ENCODE assay signal across 13 cellular contexts in the genomic region with DNA sequence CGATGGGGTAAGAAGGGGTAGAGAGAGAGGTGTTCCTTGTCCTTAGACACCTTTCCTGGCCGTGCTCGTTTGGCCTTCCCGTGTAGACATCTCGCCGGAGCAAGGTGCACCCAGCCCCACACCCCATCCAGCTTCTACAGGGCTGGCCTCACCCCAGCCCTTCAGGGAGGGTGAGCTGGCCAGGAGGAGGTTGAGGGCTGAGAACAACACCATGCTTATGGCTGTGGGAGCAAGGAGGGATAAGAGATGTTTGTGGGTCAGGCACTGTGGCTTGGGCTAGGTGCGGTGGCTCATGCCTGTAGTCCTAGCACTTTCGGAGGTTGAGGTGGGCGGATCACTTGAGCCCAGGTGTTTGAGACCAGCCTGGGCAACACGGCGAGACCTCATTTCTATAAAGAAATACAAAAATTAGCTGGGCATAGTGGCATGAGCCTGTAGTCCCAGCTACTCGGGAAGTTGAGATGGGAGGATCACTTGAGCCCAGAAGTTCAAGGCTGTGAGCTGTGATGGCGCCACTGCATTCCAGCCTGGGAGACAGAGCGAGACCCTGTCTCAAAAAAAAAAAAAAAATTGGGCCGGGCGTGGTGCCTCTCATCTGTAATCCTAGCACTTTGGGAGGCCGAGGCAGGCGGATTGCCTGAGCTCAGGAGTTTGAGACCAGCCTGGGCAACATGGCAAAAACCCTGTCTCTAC. TPM values are rescaled to one million over a fixed set of nuclear protein-coding genes. Genes with fewer than 3 reads are reported as not detected.
DNase-seq lines count a peak whose midpoint lies in the region; ATAC-seq, FAIRE-seq and TF ChIP-seq lines count a peak whose summit lies in the region.
"Had no signal": no experiment of that assay in that cellular context is flagged by ENCODE, and none has a peak within 500 bp of the region (broad histone marks: within the 10 kb centered on the region; RNA-seq: fewer than 3 reads in every experiment).

No MANE protein-coding gene starts in this region.

- H3K4me3 Mint-ChIP-seq in activated T-cell treated with anti-CD3 and anti-CD28 coated beads, Interleukin-2, amount 50 U/mL, for 72 hours: no peak overlapping the region
- no peak overlapping the region for H3K4me3 Mint-ChIP-seq in osteocyte (ENCODE audit: unreplicated experiment)
- H3K4me3 Mint-ChIP-seq: activated naive CD8-positive, alpha-beta T cell had no signal

- peaks cover 0 to 2% of the 10 kb centered on the region in 2 donors for H3K36me3 Mint-ChIP-seq in activated T-cell treated with anti-CD3 and anti-CD28 coated beads, Interleukin-2, amount 50 U/mL, for 72 hours (ENCODE audit: insufficient read depth in 2 of 2)
- H3K36me3 Mint-ChIP-seq in osteocyte (ENCODE audit: unreplicated experiment): peaks cover 2% of the 10 kb centered on the region
- H3K36me3 Mint-ChIP-seq: activated naive CD8-positive, alpha-beta T cell had no signal

- H3K4me3 ChIP-seq in cardiac muscle cell: no peak overlapping the region
- no peak overlapping the region for H3K4me3 ChIP-seq in upper lobe of right lung

- peaks cover 26% of the 10 kb centered on the region for H3K4me1 Mint-ChIP-seq in activated T-cell treated with anti-CD3 and anti-CD28 coated beads, Interleukin-2, amount 50 U/mL, for 72 hours (ENCODE audit: low read depth)
- peaks cover 28% of the 10 kb centered on the region for H3K4me1 Mint-ChIP-seq in osteocyte (ENCODE audit: unreplicated experiment)

- H3K27ac ChIP-seq in cardiac muscle cell (peak overlapping the region; percentile 69), upper lobe of right lung (peak overlapping the region; percentile 73)

- H3K36me3 ChIP-seq in cardiac muscle cell: no peaks in the 10 kb centered on the region
- H3K36me3 ChIP-seq in upper lobe of right lung: peaks cover 5% of the 10 kb centered on the region

- peak overlapping the region; percentile 11 for H3K27ac Mint-ChIP-seq in activated T-cell treated with anti-CD3 and anti-CD28 coated beads, Interleukin-2, amount 50 U/mL, for 72 hours
- H3K27ac Mint-ChIP-seq in osteocyte (ENCODE audit: unreplicated experiment): peak overlapping the region; percentile 65
- H3K27ac Mint-ChIP-seq: activated naive CD8-positive, alpha-beta T cell had no signal

- H3K9me3 ChIP-seq in cardiac muscle cell (ENCODE audit: low read depth) (no peaks in the 10 kb centered on the region), upper lobe of right lung (no peaks in the 10 kb centered on the region)

- no peak for DNase-seq in activated T-cell treated with anti-CD3 and anti-CD28 coated beads, Interleukin-2, amount 50 U/mL, for 72 hours
- no peak for DNase-seq in activated T-cell treated with anti-CD3 and anti-CD28 coated beads for 4 hours
- DNase-seq in cardiac muscle cell (ENCODE audit: low read depth in 1 of 2, low spot score in 1 of 2): no peak
- no peak for DNase-seq in osteocyte (ENCODE audit: extremely low spot score, unreplicated experiment)
- DNase-seq in upper lobe of right lung: no peak
- no peak for DNase-seq in D721Med (ENCODE audit: insufficient read length, low spot score)
- no peak for DNase-seq in NCI-H1417 (lab: John Stamatoyannopoulos, UW)
- DNase-seq: 8988T; activated CD4-positive, alpha-beta T cell treated with anti-CD3 and anti-CD28 coated beads, Interleukin-2, amount 50 U/mL, for 48 hours; NK-92 treated with Interleukin-12 subunit alpha and Interleukin-12 subunit beta, amount 100 ng/mL, for 24 hours; SW 1271 had no signal

- no peaks in the 10 kb centered on the region for H3K9me3 Mint-ChIP-seq in activated T-cell treated with anti-CD3 and anti-CD28 coated beads, Interleukin-2, amount 50 U/mL, for 72 hours
- H3K9me3 Mint-ChIP-seq in osteocyte (ENCODE audit: unreplicated experiment): no peaks in the 10 kb centered on the region

- TF ChIP-seq CTCF in cardiac muscle cell (IDR thresholded peaks at IDR 0.05; ENCODE audit: low read depth, low read length) (no peak), osteocyte (IDR thresholded peaks at IDR 0.05) (no peak), upper lobe of right lung (IDR thresholded peaks at IDR 0.05) (no peak), D721Med (IDR thresholded peaks at IDR 0.05; ENCODE audit: insufficient read depth, missing control alignments) (no peak)

- no peaks in the 10 kb centered on the region for H3K27me3 Mint-ChIP-seq in activated T-cell treated with anti-CD3 and anti-CD28 coated beads, Interleukin-2, amount 50 U/mL, for 72 hours (ENCODE audit: low read depth)
- no peaks in the 10 kb centered on the region for H3K27me3 Mint-ChIP-seq in osteocyte (ENCODE audit: unreplicated experiment)
- H3K27me3 Mint-ChIP-seq: activated naive CD8-positive, alpha-beta T cell had no signal

- H3K4me1 ChIP-seq in cardiac muscle cell (ENCODE audit: low read depth) (peaks cover 4% of the 10 kb centered on the region), upper lobe of right lung (peaks cover 34% of the 10 kb centered on the region)

- FAIRE-seq in D721Med (lab: Jason Lieb, UNC): no peak

- ATAC-seq in activated T-cell treated with anti-CD3 and anti-CD28 coated beads, Interleukin-2, amount 50 U/mL, for 72 hours (replicated peaks in 1 of 2): no peak
- ATAC-seq in upper lobe of right lung: peak; percentile 71
- ATAC-seq in HG02571 (IDR thresholded peaks at IDR 0.05; ENCODE audit: unreplicated experiment): no peak

- intact Hi-C loops in upper lobe of right lung (cut with DNase I): no loop called here

- H3K27me3 ChIP-seq in cardiac muscle cell (no peaks in the 10 kb centered on the region), upper lobe of right lung (no peaks in the 10 kb centered on the region)

RNA-seq across cellular contexts. Expression of a gene that starts 15.5 kb away (rescaled TPM):
- total RNA-seq in activated T-cell treated with anti-CD3 and anti-CD28 coated beads, Interleukin-2, amount 50 U/mL, for 72 hours: 10 to 100 TPM; 80.5 to 83.2 TPM
- 135 and 212 TPM in 2 replicates for total RNA-seq in cardiac muscle cell
- 178 and 181 TPM in 2 replicates for polyA plus RNA-seq in cardiac muscle cell
- 130 and 131 TPM in 2 replicates for total RNA-seq in osteocyte
- total RNA-seq in upper lobe of right lung: 95.6 TPM

RNA-seq across cellular contexts. Expression of a gene that starts 47.7 kb away (rescaled TPM):
- 10 to 100 TPM; 20.3 to 20.9 TPM for total RNA-seq in activated T-cell treated with anti-CD3 and anti-CD28 coated beads, Interleukin-2, amount 50 U/mL, for 72 hours
- 52.2 and 54.5 TPM in 2 replicates for total RNA-seq in cardiac muscle cell
- polyA plus RNA-seq in cardiac muscle cell: 31.3 and 41.7 TPM in 2 replicates
- 25.7 and 25.8 TPM in 2 replicates for total RNA-seq in osteocyte
- 17.7 TPM for total RNA-seq in upper lobe of right lung

RNA-seq across cellular contexts. Expression of a gene that starts 47.9 kb away (rescaled TPM):
- total RNA-seq in activated T-cell treated with anti-CD3 and anti-CD28 coated beads, Interleukin-2, amount 50 U/mL, for 72 hours: 10 to 100 TPM; 47.0 to 47.9 TPM
- 67.2 and 69.9 TPM in 2 replicates for total RNA-seq in cardiac muscle cell
- polyA plus RNA-seq in cardiac muscle cell: 32.9 and 38.9 TPM in 2 replicates
- 68.4 and 79.5 TPM in 2 replicates for total RNA-seq in osteocyte
- total RNA-seq in upper lobe of right lung: 51.3 TPM
